In the genomic region with DNA sequence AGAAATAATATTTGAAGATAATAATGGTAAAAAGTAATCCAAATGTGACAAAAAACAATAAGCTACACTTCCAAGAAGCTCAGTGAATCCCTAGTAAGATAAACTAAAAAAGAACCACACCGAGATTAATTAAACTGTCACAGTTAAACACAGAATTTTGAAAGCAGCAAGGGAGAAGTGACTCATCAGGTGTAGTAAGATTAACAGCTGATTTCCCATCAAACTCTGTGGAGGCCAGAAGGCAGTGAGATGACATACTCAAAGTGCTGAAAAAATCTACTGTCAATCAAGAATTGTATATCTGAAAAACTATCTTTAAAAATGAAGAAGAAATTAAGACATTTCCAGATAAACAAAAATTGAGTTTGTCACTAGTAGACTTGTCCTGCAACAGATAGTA, we compare ENCODE assay signal across 35 cellular contexts. TPM values are rescaled to one million over a fixed set of nuclear protein-coding genes. Genes with fewer than 3 reads are reported as not detected.
"Had no signal": no experiment of that assay in that cellular context is flagged by ENCODE, and none has a peak within 500 bp of the region (broad histone marks: within the 10 kb centered on the region; RNA-seq: fewer than 3 reads in every experiment).

No MANE protein-coding gene starts in this region.

- H3K36me3 ChIP-seq: brain microvascular endothelial cell, breast epithelium had no signal

- H3K27ac Mint-ChIP-seq: activated B cell treated with CpG ODN at 0.5 μM for 24 hours; activated CD4-positive, alpha-beta memory T cell treated with anti-CD3 and anti-CD28 coated beads for 36 hours; activated CD4-positive, alpha-beta T cell treated with anti-CD3 and anti-CD28 coated beads, Interleukin-2, amount 10 ng/mL, durations not matched to agents 24 days and 14 days; activated CD8-positive, alpha-beta T cell treated with anti-CD3 and anti-CD28 coated beads for 36 hours; activated naive CD4-positive, alpha-beta T cell treated with anti-CD3 and anti-CD28 coated beads, Interleukin-2, amount 10 ng/mL, durations not matched to agents 7 days and 5 days; activated naive CD4-positive, alpha-beta T cell treated with anti-CD3 and anti-CD28 coated beads, Interleukin-2, amount 50 U/mL, for 24 hours; activated naive CD8-positive, alpha-beta T cell; activated naive CD8-positive, alpha-beta T cell treated with anti-CD3 and anti-CD28 coated beads, Interleukin-2, amount 10 ng/mL, durations not matched to agents 7 days and 5 days; activated naive CD8-positive, alpha-beta T cell treated with anti-CD3 and anti-CD28 coated beads, Interleukin-2, amount 50 U/mL, for 24 hours; activated T-cell treated with anti-CD3 and anti-CD28 coated beads, Interleukin-2, amount 50 U/mL, for 72 hours; activated T-helper 1 cell treated with anti-CD3 and anti-CD28 coated beads, Interleukin-12 subunit alpha, Interleukin-12 subunit beta, Interleukin-2, Interleukin-4 antibody, amounts not matched to agents 30 ng/mL and 10 ng/mL and 1 ng/mL, durations not matched to agents 14 hours and 24 hours and 36 hours; activated T-helper 17 cell treated with anti-CD3 and anti-CD28 coated beads, Interleukin-2, amount 50 U/mL, for 72 hours; T-helper 1 cell treated with Interleukin-12 subunit alpha and Interleukin-12 subunit beta and Interleukin-4 antibody, amounts not matched to agents 30 μg/mL and 1 μg/mL, for 36 hours; T-helper 2 cell treated with Interferon-gamma antibody and Interleukin-4, amounts not matched to agents 5 μg/mL and 100 μg/mL, for 36 hours had no signal

- H3K27me3 Mint-ChIP-seq: activated CD4-positive, alpha-beta T cell treated with anti-CD3 and anti-CD28 coated beads, Interleukin-2, amount 10 ng/mL, durations not matched to agents 24 days and 14 days; activated naive CD4-positive, alpha-beta T cell treated with anti-CD3 and anti-CD28 coated beads, Interleukin-2, amount 10 ng/mL, durations not matched to agents 7 days and 5 days; activated naive CD8-positive, alpha-beta T cell; activated naive CD8-positive, alpha-beta T cell treated with anti-CD3 and anti-CD28 coated beads, Interleukin-2, amount 10 ng/mL, durations not matched to agents 7 days and 5 days; activated naive CD8-positive, alpha-beta T cell treated with anti-CD3 and anti-CD28 coated beads, Interleukin-2, amount 50 U/mL, for 24 hours; activated T-helper 17 cell treated with anti-CD3 and anti-CD28 coated beads, Interleukin-2, amount 50 U/mL, for 72 hours had no signal

- H3K4me1 ChIP-seq: breast epithelium had no signal

- H3K27me3 ChIP-seq: body of pancreas, brain microvascular endothelial cell, breast epithelium had no signal

- H3K4me3 Mint-ChIP-seq: activated B cell treated with CpG ODN at 0.5 μM for 24 hours; activated CD4-positive, alpha-beta memory T cell treated with anti-CD3 and anti-CD28 coated beads for 36 hours; activated CD4-positive, alpha-beta T cell treated with anti-CD3 and anti-CD28 coated beads, Interleukin-2, amount 10 ng/mL, durations not matched to agents 24 days and 14 days; activated CD8-positive, alpha-beta T cell treated with anti-CD3 and anti-CD28 coated beads for 36 hours; activated naive CD4-positive, alpha-beta T cell treated with anti-CD3 and anti-CD28 coated beads, Interleukin-2, amount 10 ng/mL, durations not matched to agents 7 days and 5 days; activated naive CD4-positive, alpha-beta T cell treated with anti-CD3 and anti-CD28 coated beads, Interleukin-2, amount 50 U/mL, for 24 hours; activated naive CD8-positive, alpha-beta T cell; activated naive CD8-positive, alpha-beta T cell treated with anti-CD3 and anti-CD28 coated beads, Interleukin-2, amount 10 ng/mL, durations not matched to agents 7 days and 5 days; activated naive CD8-positive, alpha-beta T cell treated with anti-CD3 and anti-CD28 coated beads, Interleukin-2, amount 50 U/mL, for 24 hours; activated T-cell treated with anti-CD3 and anti-CD28 coated beads, Interleukin-2, amount 50 U/mL, for 4 hours; activated T-cell treated with anti-CD3 and anti-CD28 coated beads, Interleukin-2, amount 50 U/mL, for 72 hours; activated T-helper 1 cell treated with anti-CD3 and anti-CD28 coated beads, Interleukin-12 subunit alpha, Interleukin-12 subunit beta, Interleukin-2, Interleukin-4 antibody, amounts not matched to agents 30 ng/mL and 10 ng/mL and 1 ng/mL, durations not matched to agents 14 hours and 24 hours and 36 hours; activated T-helper 17 cell treated with anti-CD3 and anti-CD28 coated beads, Interleukin-2, amount 50 U/mL, for 72 hours; T-helper 1 cell treated with Interleukin-12 subunit alpha and Interleukin-12 subunit beta and Interleukin-4 antibody, amounts not matched to agents 30 μg/mL and 1 μg/mL, for 36 hours; T-helper 2 cell treated with Interferon-gamma antibody and Interleukin-4, amounts not matched to agents 5 μg/mL and 100 μg/mL, for 36 hours had no signal

- ATAC-seq: activated CD8-positive, alpha-beta T cell treated with anti-CD3 and anti-CD28 coated beads for 36 hours; activated naive CD8-positive, alpha-beta T cell treated with anti-CD3 and anti-CD28 coated beads, Interleukin-2, amount 50 U/mL, for 24 hours; activated T-cell treated with anti-CD3 and anti-CD28 coated beads, Interleukin-2, amount 50 U/mL, for 4 hours; activated T-cell treated with anti-CD3 and anti-CD28 coated beads, Interleukin-2, amount 50 U/mL, for 72 hours; activated T-helper 17 cell treated with anti-CD3 and anti-CD28 coated beads, Interleukin-2, amount 50 U/mL, for 72 hours; body of pancreas had no signal

- H3K4me1 Mint-ChIP-seq: activated B cell treated with CpG ODN at 0.5 μM for 24 hours; activated CD4-positive, alpha-beta T cell treated with anti-CD3 and anti-CD28 coated beads, Interleukin-2, amount 10 ng/mL, durations not matched to agents 24 days and 14 days; activated naive CD4-positive, alpha-beta T cell treated with anti-CD3 and anti-CD28 coated beads, Interleukin-2, amount 10 ng/mL, durations not matched to agents 7 days and 5 days; activated naive CD4-positive, alpha-beta T cell treated with anti-CD3 and anti-CD28 coated beads, Interleukin-2, amount 50 U/mL, for 24 hours; activated naive CD8-positive, alpha-beta T cell treated with anti-CD3 and anti-CD28 coated beads, Interleukin-2, amount 10 ng/mL, durations not matched to agents 7 days and 5 days; activated naive CD8-positive, alpha-beta T cell treated with anti-CD3 and anti-CD28 coated beads, Interleukin-2, amount 50 U/mL, for 24 hours; activated T-helper 17 cell treated with anti-CD3 and anti-CD28 coated beads, Interleukin-2, amount 50 U/mL, for 72 hours had no signal

- H3K4me3 ChIP-seq: body of pancreas, breast epithelium had no signal

- DNase-seq: activated B cell treated with CpG ODN at 0.5 μM for 24 hours; activated CD4-positive, alpha-beta memory T cell treated with anti-CD3 and anti-CD28 coated beads for 36 hours; activated CD4-positive, alpha-beta T cell treated with anti-CD3 and anti-CD28 coated beads for 4 hours; activated CD4-positive, alpha-beta T cell treated with anti-CD3 and anti-CD28 coated beads, Interleukin-2, amount 10 ng/mL, durations not matched to agents 24 days and 14 days; activated CD4-positive, alpha-beta T cell treated with anti-CD3 and anti-CD28 coated beads, Interleukin-2, amount 50 U/mL, for 1 hour; activated CD4-positive, alpha-beta T cell treated with anti-CD3 and anti-CD28 coated beads, Interleukin-2, amount 50 U/mL, for 4 hours; activated CD4-positive, CD25-positive, alpha-beta regulatory T cell treated with anti-CD3 and anti-CD28 coated beads, Interleukin-2, amount 50 U/mL, for 72 hours; activated CD8-positive, alpha-beta memory T cell treated with anti-CD3 and anti-CD28 coated beads, Interleukin-2, amount 50 U/mL, for 4 hours; activated CD8-positive, alpha-beta T cell treated with anti-CD3 and anti-CD28 coated beads for 36 hours; activated effector memory CD4-positive, alpha-beta T cell treated with anti-CD3 and anti-CD28 coated beads, Interleukin-2, amount 50 U/mL, for 16 hours; activated naive CD4-positive, alpha-beta T cell treated with anti-CD3 and anti-CD28 coated beads, Interleukin-2, amount 10 ng/mL, durations not matched to agents 7 days and 5 days; activated naive CD4-positive, alpha-beta T cell treated with Interleukin-2 at 50 U/mL for 16 hours; activated naive CD8-positive, alpha-beta T cell treated with anti-CD3 and anti-CD28 coated beads, Interleukin-2, amount 10 ng/mL, durations not matched to agents 7 days and 5 days; activated naive CD8-positive, alpha-beta T cell treated with anti-CD3 and anti-CD28 coated beads, Interleukin-2, amount 50 U/mL, for 24 hours; activated T-cell treated with anti-CD3 and anti-CD28 coated beads for 4 hours; activated T-cell treated with anti-CD3 and anti-CD28 coated beads, Interleukin-2, amount 50 U/mL, for 1 hour; activated T-cell treated with anti-CD3 and anti-CD28 coated beads, Interleukin-2, amount 50 U/mL, for 4 hours; activated T-cell treated with anti-CD3 and anti-CD28 coated beads, Interleukin-2, amount 50 U/mL, for 72 hours; amygdala; aorta; body of pancreas; brain microvascular endothelial cell; central memory CD4-positive, alpha-beta T cell; T-helper 1 cell; T-helper 2 cell; T-helper 9 cell had no signal

- H3K27ac ChIP-seq: body of pancreas, brain microvascular endothelial cell, breast epithelium, VCaP had no signal

- H3K36me3 Mint-ChIP-seq: activated CD4-positive, alpha-beta memory T cell treated with anti-CD3 and anti-CD28 coated beads for 36 hours; activated naive CD4-positive, alpha-beta T cell treated with anti-CD3 and anti-CD28 coated beads, Interleukin-2, amount 10 ng/mL, durations not matched to agents 7 days and 5 days; activated naive CD8-positive, alpha-beta T cell; activated naive CD8-positive, alpha-beta T cell treated with anti-CD3 and anti-CD28 coated beads, Interleukin-2, amount 10 ng/mL, durations not matched to agents 7 days and 5 days had no signal

RNA-seq across cellular contexts. Expression of gene STK32B, which starts 35.3 kb away (rescaled TPM):
- total RNA-seq: activated B cell treated with CpG ODN at 0.5 μM for 24 hours; activated CD4-positive, alpha-beta memory T cell treated with anti-CD3 and anti-CD28 coated beads for 36 hours; activated CD4-positive, alpha-beta T cell treated with anti-CD3 and anti-CD28 coated beads, Interleukin-2, amount 10 ng/mL, durations not matched to agents 24 days and 14 days; activated CD8-positive, alpha-beta memory T cell treated with anti-CD3 and anti-CD28 coated beads for 36 hours; activated CD8-positive, alpha-beta T cell treated with anti-CD3 and anti-CD28 coated beads for 36 hours; activated naive CD8-positive, alpha-beta T cell treated with anti-CD3 and anti-CD28 coated beads, Interleukin-2, amount 10 ng/mL, durations not matched to agents 7 days and 5 days; activated T-cell treated with anti-CD3 and anti-CD28 coated beads, Interleukin-2, amount 50 U/mL, for 4 hours; activated T-cell treated with anti-CD3 and anti-CD28 coated beads, Interleukin-2, amount 50 U/mL, for 72 hours; activated T-helper 1 cell treated with anti-CD3 and anti-CD28 coated beads, Interleukin-12 subunit alpha, Interleukin-12 subunit beta, Interleukin-2, Interleukin-4 antibody, amounts not matched to agents 30 ng/mL and 10 ng/mL and 1 ng/mL, durations not matched to agents 14 hours and 24 hours and 36 hours; activated T-helper 17 cell treated with anti-CD3 and anti-CD28 coated beads, Interleukin-2, amount 50 U/mL, for 72 hours had no signal
